In the genomic region with DNA sequence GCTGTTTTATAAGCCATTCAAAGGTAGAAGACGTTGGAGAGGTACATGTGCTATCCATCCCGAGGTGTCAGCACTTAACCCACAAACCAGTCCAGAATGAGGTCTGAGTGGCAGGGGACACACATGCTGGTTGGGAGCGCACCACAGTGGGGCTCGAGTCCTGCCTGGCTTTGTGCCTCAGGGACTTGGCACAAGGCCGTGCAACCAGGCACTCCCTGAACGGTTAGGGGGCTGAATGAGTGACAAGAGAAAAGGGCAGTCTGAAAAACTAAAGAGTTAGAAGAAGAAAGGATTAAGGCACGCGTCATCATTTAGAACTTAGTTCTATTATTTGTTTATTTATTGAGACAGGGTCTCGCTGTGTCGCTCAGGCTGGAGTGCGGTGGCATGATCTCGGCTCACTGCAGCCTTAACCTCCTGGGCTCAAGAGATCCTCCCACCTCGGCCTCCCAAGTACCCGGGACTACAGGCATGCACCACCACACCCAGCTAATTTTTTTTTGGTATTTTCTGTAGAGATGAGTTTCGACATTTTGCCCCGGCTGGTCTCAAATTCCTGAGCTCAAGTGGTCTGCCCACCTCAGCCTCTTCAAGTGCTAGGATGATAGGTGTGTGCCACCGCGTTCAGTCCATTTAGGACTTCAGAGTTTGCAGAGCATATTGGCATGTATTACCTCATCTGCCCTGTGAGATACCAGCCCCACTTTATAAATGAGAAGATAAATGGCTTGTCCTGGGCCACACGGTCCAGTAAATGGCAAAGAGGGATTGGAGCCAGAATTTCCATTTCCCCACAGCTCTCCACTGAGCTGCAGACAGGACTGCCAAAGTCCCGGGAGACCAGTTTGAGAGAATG, we compare ENCODE assay signal across 18 cellular contexts. TPM values are rescaled to one million over a fixed set of nuclear protein-coding genes. Genes with fewer than 3 reads are reported as not detected.
DNase-seq lines count a peak whose midpoint lies in the region; ATAC-seq, FAIRE-seq and TF ChIP-seq lines count a peak whose summit lies in the region.
"Had no signal": no experiment of that assay in that cellular context is flagged by ENCODE, and none has a peak within 500 bp of the region (broad histone marks: within the 10 kb centered on the region; RNA-seq: fewer than 3 reads in every experiment).

No MANE protein-coding gene starts in this region.

- no peaks in the 10 kb centered on the region for H3K9me3 ChIP-seq in HEK293 (ENCODE audit: control insufficient read depth, insufficient read depth, low read depth, low read length)
- H3K9me3 ChIP-seq in T-helper 17 cell (ENCODE audit: control insufficient read depth, low read length, poor library complexity, severe bottlenecking), result no peaks in the 10 kb centered on the region
- H3K9me3 ChIP-seq: Peyer's patch had no signal

- no peak overlapping the region for H3K4me3 ChIP-seq in HEK293 (ENCODE audit: low read depth, low read length)
- H3K4me3 ChIP-seq: Peyer's patch had no signal

- peak; percentile 10 for ATAC-seq in foreskin keratinocyte
- no peak for ATAC-seq in sciatic nerve
- no peak for ATAC-seq in HG03095 (IDR thresholded peaks at IDR 0.05; ENCODE audit: unreplicated experiment)
- no peak for ATAC-seq in T-helper 17 cell

- H3K4me1 ChIP-seq in HEK293 (ENCODE audit: control insufficient read depth, insufficient read depth, low read length), result no peaks in the 10 kb centered on the region
- no peaks in the 10 kb centered on the region for H3K4me1 ChIP-seq in foreskin keratinocyte

- intact Hi-C loops in sciatic nerve (cut with DNase I), result no loop called here

- H3K4me3 Mint-ChIP-seq in T-helper 17 cell, result no peak overlapping the region

- CTCF ChIA-PET in HEK293 (lab: Yijun Ruan, JAX), result interaction anchor here (0.7 to 1.7 kb wide), 3 partner anchors 13 to 22 kb away, joined by 3 to 5 read pairs (median 4); no protein-coding TSS in a partner anchor

- H3K27me3 Mint-ChIP-seq in T-helper 17 cell, result no peaks in the 10 kb centered on the region

- H3K27ac ChIP-seq in HEK293 (ENCODE audit: extremely low read depth, low read depth, low read length), result no peak overlapping the region
- no peak overlapping the region for H3K27ac ChIP-seq in foreskin keratinocyte
- H3K27ac ChIP-seq: Peyer's patch had no signal

- no peak overlapping the region for H3K27ac Mint-ChIP-seq in T-helper 17 cell

- POLR2A ChIA-PET in HEK293 (lab: Yijun Ruan, JAX), result no interaction called here

- no peak for TF ChIP-seq CTCF in HEK293 (tag by site-specific recombination; IDR thresholded peaks at IDR 0.05)
- no peak for TF ChIP-seq CTCF in foreskin keratinocyte (conservative IDR thresholded peaks at IDR 0.05)

- peaks cover 5% of the 10 kb centered on the region for H3K4me1 Mint-ChIP-seq in T-helper 17 cell

- peaks cover 0 to 3% of the 10 kb centered on the region in 2 experiments; a peak in 1 of 3 replicates for H3K36me3 ChIP-seq in HEK293 (ENCODE audit: control insufficient read depth in 2 of 2, insufficient read depth in 1 of 2, low read length in 2 of 2)

- H3K36me3 Mint-ChIP-seq in T-helper 17 cell (ENCODE audit: low read depth), result peaks cover 3% of the 10 kb centered on the region

- DNase-seq in EH (ENCODE audit: low read depth), result peak; percentile 9
- DNase-seq in foreskin keratinocyte, result no peak
- DNase-seq in sciatic nerve (ENCODE audit: low spot score), result peak; percentile 65
- DNase-seq in HTR-8/SVneo (ENCODE audit: insufficient read length, low spot score), result no peak
- DNase-seq in T-helper 17 cell, result no peak
- DNase-seq: C1 segment of cervical spinal cord, DMS 273 treated with DMSO at 0.1 percent for 48 hours, EL, H7, Kasumi-1, MV-4-11, NCI-H1436, NCI-H2029 treated with DMSO at 0.1 percent for 48 hours, NCI-H524 had no signal

- no peak for FAIRE-seq in HTR-8/SVneo (lab: Jason Lieb, UNC)

- no peaks in the 10 kb centered on the region for H3K27me3 ChIP-seq in foreskin keratinocyte
- H3K27me3 ChIP-seq: Peyer's patch had no signal

TF ChIP-seq in HEK293, 187 proteins besides CTCF, POLR2A, EP300 and RAD21:
- TF ChIP-seq ZIC2 (tag by site-specific recombination; IDR thresholded peaks at IDR 0.05) (peak; percentile 18; the same call in 1 of the 2 replicates), ZNF660 (tag by site-specific recombination; IDR thresholded peaks at IDR 0.05) (no peak)

RNA-seq across cellular contexts. Expression of gene IRF4, which starts 47.4 kb away (rescaled TPM):
- total RNA-seq in foreskin keratinocyte (not detected in 2 replicates), sciatic nerve (4.7 TPM), T-helper 17 cell (10 to 100 TPM; 16.6 to 32.8 TPM)
- not detected in 2 replicates for polyA plus RNA-seq in foreskin keratinocyte
- polyA plus RNA-seq: AG04450 had no signal

RNA-seq across cellular contexts. Expression of gene DUSP22, which starts 51.9 kb away (rescaled TPM):
- total RNA-seq in foreskin keratinocyte (20.6 and 22.2 TPM in 2 replicates), sciatic nerve (62.2 TPM), T-helper 17 cell (10 to 100 TPM; 26.9 to 38.1 TPM)
- 24.9 and 25.0 TPM in 2 replicates for polyA plus RNA-seq in foreskin keratinocyte

Comparison
In these comparisons a context has a peak if more than half of its experiments do, and no peak if none do; other contexts are left out.
1. DNase-seq: peak in EH (single experiment) and sciatic nerve (single experiment); none in foreskin keratinocyte (0 of 2), HTR-8/SVneo (single experiment) and T-helper 17 cell (0 of 3).